In genomic region chr6:3285732-3286131, GRCh38 we compare ENCODE assay signal across 17 cellular contexts. TPM values are rescaled to one million over a fixed set of nuclear protein-coding genes. Genes with fewer than 3 reads are reported as not detected.
A peak's percentile ranks its signal among the peaks of the same experiment; 100 is the strongest.
DNase-seq lines count a peak whose midpoint lies in the region; ATAC-seq and TF ChIP-seq lines count a peak whose summit lies in the region.
"Had no signal": no experiment of that assay in that cellular context is flagged by ENCODE, and none has a peak within 500 bp of the region (broad histone marks: within the 10 kb centered on the region; RNA-seq: fewer than 3 reads in every experiment).

No MANE protein-coding gene starts in this region.

- no peaks in the 10 kb centered on the region for H3K9me3 Mint-ChIP-seq in WTC11
- no peaks in the 10 kb centered on the region for H3K9me3 Mint-ChIP-seq in nephron progenitor cell

- H3K36me3 Mint-ChIP-seq in WTC11 = peaks cover 60% of the 10 kb centered on the region
- H3K36me3 Mint-ChIP-seq in nephron progenitor cell (ENCODE audit: low read depth) = peaks cover 69% of the 10 kb centered on the region

- peak overlapping the region; percentile 43 for H3K27ac Mint-ChIP-seq in WTC11
- peak overlapping the region; percentile 68 for H3K27ac Mint-ChIP-seq in nephron progenitor cell

- TF ChIP-seq CTCF in WTC11 (IDR thresholded peaks at IDR 0.05) (no peak), nephron progenitor cell (IDR thresholded peaks at IDR 0.05) (no peak)

- peak overlapping the region; percentile 2 for H3K27ac ChIP-seq in caudate nucleus (ENCODE audit: low read depth, low read length)
- peak overlapping the region; percentile 83 for H3K27ac ChIP-seq in substantia nigra (ENCODE audit: low read depth, low read length, poor library complexity, severe bottlenecking)

- H3K4me3 Mint-ChIP-seq in WTC11 = no peak overlapping the region
- no peak overlapping the region for H3K4me3 Mint-ChIP-seq in nephron progenitor cell

- ATAC-seq in WTC11 = no peak
- no peak for ATAC-seq in HG03432 (IDR thresholded peaks at IDR 0.05; ENCODE audit: unreplicated experiment)
- ATAC-seq: Panc1 had no signal

- DNase-seq in WTC11 (ENCODE audit: low spot score) (peak; percentile 4), caudate nucleus (lab: John Stamatoyannopoulos, UW) (no peak), nephron progenitor cell (no peak), substantia nigra (lab: John Stamatoyannopoulos, UW) (no peak), NCI-H2171 treated with DMSO at 0.1 percent for 48 hours (lab: John Stamatoyannopoulos, UW) (no peak), NCI-H510A treated with DMSO at 0.1 percent for 48 hours (lab: John Stamatoyannopoulos, UW) (no peak)
- DNase-seq: COR-L47, DMS153, GOT3, MG63, NCI-H1092, NCI-H146, NCI-H2081, NCI-H524 treated with DMSO at 0.1 percent for 48 hours, SHP77 had no signal

- POLR2A ChIA-PET in WTC11 (lab: Charles Lee) = no interaction called here

- H3K27me3 Mint-ChIP-seq in WTC11 (ENCODE audit: low read depth) (no peaks in the 10 kb centered on the region), nephron progenitor cell (ENCODE audit: low read depth, poor library complexity) (no peaks in the 10 kb centered on the region)

- CTCF ChIA-PET in WTC11 (lab: Charles Lee) = interaction anchor here (0.7 to 1.2 kb wide), 2 partner anchors 10 to 171 kb away, joined by 3 to 4 read pairs; partner anchors contain the start of gene SLC22A23

- H3K4me1 Mint-ChIP-seq in WTC11 (peaks cover 22% of the 10 kb centered on the region), nephron progenitor cell (peaks cover 58% of the 10 kb centered on the region)

TF ChIP-seq in WTC11, 78 proteins besides CTCF, POLR2A, EP300 and RAD21:
- TF ChIP-seq NR3C1 (CRISPR knock-in tag; conservative IDR thresholded peaks at IDR 0.05; ENCODE audit: low read depth) (no peak), JAZF1 (CRISPR knock-in tag; IDR thresholded peaks at IDR 0.05) (no peak), SOX15 (CRISPR knock-in tag; IDR thresholded peaks at IDR 0.05) (no peak), OVOL2 (CRISPR knock-in tag; IDR thresholded peaks at IDR 0.05; ENCODE audit: borderline replicate concordance) (no peak)
TF ChIP-seq in WTC11: peak in this region for 0.

RNA-seq across cellular contexts. Expression of gene PSMG4, which starts 27.0 kb away (rescaled TPM):
- total RNA-seq in WTC11 (2021) = 30.2 to 38.2 TPM (median 32.5 TPM) in 3 replicates

RNA-seq across cellular contexts. Expression of gene TUBB2B, which starts 58.3 kb away (rescaled TPM):
- total RNA-seq in WTC11 (2021) = 591 to 627 TPM (median 616 TPM) in 3 replicates
